Comparison of ENCODE assay signal across 1 cellular context in genomic region chr5:10307206-10308148, GRCh38.
TF ChIP-seq lines count a peak whose summit lies in the region.

TSS of gene CMBL (minus strand) at chr5:10307902. CDS start at chr5:10290762, 17,140 bp downstream.

TF ChIP-seq in K562, 482 proteins besides CTCF, POLR2A, EP300 and RAD21 (continued from another document and continues in another):
- TF ChIP-seq SREBF1 (IDR thresholded peaks at IDR 0.05; ENCODE audit: borderline replicate concordance, low read depth, low read length): peak; percentile 41; the same call in 1 of the 2 replicates
- no peak for TF ChIP-seq PTRF (tag; IDR thresholded peaks at IDR 0.05)
- TF ChIP-seq ZBTB33 (CRISPR knock-in tag; IDR thresholded peaks at IDR 0.05): no peak
- no peak for TF ChIP-seq ZNF124 (CRISPR knock-in tag; IDR thresholded peaks at IDR 0.05)
- TF ChIP-seq CREB5 (CRISPR knock-in tag; IDR thresholded peaks at IDR 0.05): no peak
- no peak for TF ChIP-seq SMC3 (conservative IDR thresholded peaks at IDR 0.05; ENCODE audit: insufficient read depth, low read depth, low read length)
- no peak for TF ChIP-seq USF2 (CRISPR knock-in tag; IDR thresholded peaks at IDR 0.05)
- TF ChIP-seq SOX6 (IDR thresholded peaks at IDR 0.05): peak; percentile 70
- TF ChIP-seq NUFIP1 (IDR thresholded peaks at IDR 0.05; ENCODE audit: partially characterized antibody): peak; percentile 90
- TF ChIP-seq ELF1 (tag; IDR thresholded peaks at IDR 0.05): no peak
- no peak for TF ChIP-seq GABPB2 (CRISPR knock-in tag; conservative IDR thresholded peaks at IDR 0.05)
- no peak for TF ChIP-seq MCM3 (IDR thresholded peaks at IDR 0.05)
- TF ChIP-seq IFI16 (CRISPR knock-in tag; IDR thresholded peaks at IDR 0.05): no peak
- peak; percentile 61; the same call in 1 of the 2 replicates for TF ChIP-seq NFIC (IDR thresholded peaks at IDR 0.05)
- TF ChIP-seq KAT2B (IDR thresholded peaks at IDR 0.05; ENCODE audit: low read depth, low read length): no peak
- peak; percentile 88 for TF ChIP-seq SUPT5H (IDR thresholded peaks at IDR 0.05)
- peak; percentile 72 for TF ChIP-seq KDM5B (IDR thresholded peaks at IDR 0.05; ENCODE audit: insufficient replicate concordance, low read depth, low read length)
- peak; percentile 97 for TF ChIP-seq RBBP5 (IDR thresholded peaks at IDR 0.05; ENCODE audit: borderline replicate concordance, insufficient read depth, low read length, poor library complexity, severe bottlenecking)
- peak; percentile 70; the same call in 1 of the 2 replicates for TF ChIP-seq ZBTB17 (CRISPR knock-in tag; IDR thresholded peaks at IDR 0.05)
- TF ChIP-seq GTF2E2 (tag; IDR thresholded peaks at IDR 0.05): no peak
- no peak for TF ChIP-seq MLX (CRISPR knock-in tag; conservative IDR thresholded peaks at IDR 0.05)
- 0 out of 2 replicates have a peak, but pooled peaks have one; percentile 74 for TF ChIP-seq RFX7 (CRISPR knock-in tag; IDR thresholded peaks at IDR 0.05)
- TF ChIP-seq STAT6 (CRISPR knock-in tag; IDR thresholded peaks at IDR 0.05): 0 out of 2 replicates have a peak, but pooled peaks have one; percentile 22
- TF ChIP-seq POLR2G (IDR thresholded peaks at IDR 0.05; ENCODE audit: low read depth, low read length): peak; percentile 93
- no peak for TF ChIP-seq ZFP30 (CRISPR knock-in tag; IDR thresholded peaks at IDR 0.05; ENCODE audit: borderline replicate concordance)
- peak; percentile 61 for TF ChIP-seq TBP (optimal IDR thresholded peaks at IDR 0.05; ENCODE audit: low read depth, low read length)
- peak; percentile 94 for TF ChIP-seq BCOR (IDR thresholded peaks at IDR 0.05)
- TF ChIP-seq ZNF57 (CRISPR knock-in tag; IDR thresholded peaks at IDR 0.05): no peak
- TF ChIP-seq IRF9 (tag; IDR thresholded peaks at IDR 0.05): no peak
- TF ChIP-seq RAD51 (IDR thresholded peaks at IDR 0.05; ENCODE audit: borderline replicate concordance, low read depth): no peak
- no peak for TF ChIP-seq ZNF175 (CRISPR knock-in tag; IDR thresholded peaks at IDR 0.05; ENCODE audit: low read depth)
- no peak; the same call in 1 of the 2 replicates for TF ChIP-seq TCF7 (IDR thresholded peaks at IDR 0.05; ENCODE audit: borderline replicate concordance)
- peak; percentile 59 for TF ChIP-seq RB1 (IDR thresholded peaks at IDR 0.05; ENCODE audit: low read depth)
- TF ChIP-seq BMI1 (IDR thresholded peaks at IDR 0.05; ENCODE audit: low read length): no peak
- peak in 1 of 2 experiments; percentile 57; a peak in 2 of 4 replicates for TF ChIP-seq RCOR1 (IDR thresholded peaks at IDR 0.05; ENCODE audit: borderline replicate concordance in 1 of 2, low read depth in 2 of 2, low read length in 2 of 2)
- no peak for TF ChIP-seq MBD2 (IDR thresholded peaks at IDR 0.05; ENCODE audit: borderline replicate concordance, low read depth)
- no peak for TF ChIP-seq PBX2 (CRISPR knock-in tag; IDR thresholded peaks at IDR 0.05; ENCODE audit: low read depth)
- no peak for TF ChIP-seq PBX2 (tag; conservative IDR thresholded peaks at IDR 0.05; ENCODE audit: low read depth)
- TF ChIP-seq GTF3C2 (IDR thresholded peaks at IDR 0.05; ENCODE audit: borderline replicate concordance, extremely low read depth, insufficient read length): no peak
- TF ChIP-seq ZNF140 (CRISPR knock-in tag; IDR thresholded peaks at IDR 0.05): no peak
- TF ChIP-seq ERF (CRISPR knock-in tag; IDR thresholded peaks at IDR 0.05): peak; percentile 24; the same call in 1 of the 2 replicates
- TF ChIP-seq IRF1 (CRISPR knock-in tag; IDR thresholded peaks at IDR 0.05; ENCODE audit: borderline replicate concordance): no peak
- no peak for TF ChIP-seq RBM14 (IDR thresholded peaks at IDR 0.05; ENCODE audit: borderline replicate concordance, insufficient read depth, low read depth, low read length)
- TF ChIP-seq SRSF3 (IDR thresholded peaks at IDR 0.05; ENCODE audit: insufficient read depth, low read length): no peak
- no peak for TF ChIP-seq SP2 (IDR thresholded peaks at IDR 0.05; ENCODE audit: extremely low read depth, low read depth, low read length, poor library complexity, severe bottlenecking)
- TF ChIP-seq NCOA4 (IDR thresholded peaks at IDR 0.05; ENCODE audit: partially characterized antibody): no peak
- TF ChIP-seq ILK (tag; IDR thresholded peaks at IDR 0.05; ENCODE audit: borderline replicate concordance, low read depth): 0 out of 2 replicates have a peak, but pooled peaks have one; percentile 41
- TF ChIP-seq ZNF253 (CRISPR knock-in tag; conservative IDR thresholded peaks at IDR 0.05): no peak
- peak; percentile 56; the same call in 1 of the 2 replicates for TF ChIP-seq ATF7 (IDR thresholded peaks at IDR 0.05)
- TF ChIP-seq LEF1 (IDR thresholded peaks at IDR 0.05): peak; percentile 66; the same call in 1 of the 2 replicates
- peak; percentile 99 for TF ChIP-seq GATAD2A (IDR thresholded peaks at IDR 0.05)
- peak; percentile 33 for TF ChIP-seq PHF20 (IDR thresholded peaks at IDR 0.05; ENCODE audit: partially characterized antibody)
- no peak for TF ChIP-seq PPARD (CRISPR knock-in tag; IDR thresholded peaks at IDR 0.05)
- TF ChIP-seq CAMTA2 (CRISPR knock-in tag; conservative IDR thresholded peaks at IDR 0.05): peak; percentile 61; the same call in 1 of the 2 replicates
- TF ChIP-seq STAG1 (CRISPR knock-in tag; IDR thresholded peaks at IDR 0.05; ENCODE audit: borderline replicate concordance): no peak
- TF ChIP-seq TCF3 (CRISPR knock-in tag; IDR thresholded peaks at IDR 0.05): peak; percentile 37; the same call in 1 of the 2 replicates
- TF ChIP-seq HMG20A (CRISPR knock-in tag; conservative IDR thresholded peaks at IDR 0.05): no peak
- no peak; the same call in 1 of the 2 replicates for TF ChIP-seq ESRRA (IDR thresholded peaks at IDR 0.05; ENCODE audit: borderline replicate concordance, low read depth)
- TF ChIP-seq CCAR2 (IDR thresholded peaks at IDR 0.05; ENCODE audit: low read depth, low read length): no peak
- TF ChIP-seq NFXL1 (CRISPR knock-in tag; IDR thresholded peaks at IDR 0.05): no peak
- TF ChIP-seq LARP7 (IDR thresholded peaks at IDR 0.05): peak; percentile 91
- TF ChIP-seq ZZZ3 (IDR thresholded peaks at IDR 0.05): no peak
